In the genomic region with DNA sequence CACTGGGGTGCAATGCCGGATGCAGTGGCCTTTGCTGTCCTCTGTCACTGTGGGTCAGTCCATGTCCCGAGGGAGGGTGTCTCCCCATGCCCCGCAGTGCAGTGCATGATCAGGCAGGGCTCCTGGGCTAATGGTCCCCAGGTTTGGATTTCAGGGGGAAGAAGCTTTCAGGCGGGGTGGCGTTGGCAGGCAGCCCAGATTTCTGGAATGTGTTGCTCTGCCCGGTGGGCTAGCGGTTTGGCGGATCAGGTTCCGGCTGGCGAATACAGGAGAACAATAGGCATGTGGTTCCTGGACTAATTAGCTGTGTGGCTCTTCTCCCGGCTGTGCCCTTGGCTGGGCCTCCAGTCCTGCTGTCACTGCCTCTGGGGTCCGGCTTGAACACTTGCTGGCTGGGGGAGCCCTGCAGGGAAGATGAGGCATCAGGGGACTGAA, we compare ENCODE assay signal across 1 cellular context.
TF ChIP-seq lines count a peak whose summit lies in the region.

No MANE protein-coding gene starts in this region.

TF ChIP-seq in HEK293, 187 proteins besides CTCF, POLR2A, EP300 and RAD21 (continued from another document and continues in another):
- TF ChIP-seq ZNF311 (tag by site-specific recombination; IDR thresholded peaks at IDR 0.05; ENCODE audit: borderline replicate concordance): no peak
- TF ChIP-seq, protein P1, sequence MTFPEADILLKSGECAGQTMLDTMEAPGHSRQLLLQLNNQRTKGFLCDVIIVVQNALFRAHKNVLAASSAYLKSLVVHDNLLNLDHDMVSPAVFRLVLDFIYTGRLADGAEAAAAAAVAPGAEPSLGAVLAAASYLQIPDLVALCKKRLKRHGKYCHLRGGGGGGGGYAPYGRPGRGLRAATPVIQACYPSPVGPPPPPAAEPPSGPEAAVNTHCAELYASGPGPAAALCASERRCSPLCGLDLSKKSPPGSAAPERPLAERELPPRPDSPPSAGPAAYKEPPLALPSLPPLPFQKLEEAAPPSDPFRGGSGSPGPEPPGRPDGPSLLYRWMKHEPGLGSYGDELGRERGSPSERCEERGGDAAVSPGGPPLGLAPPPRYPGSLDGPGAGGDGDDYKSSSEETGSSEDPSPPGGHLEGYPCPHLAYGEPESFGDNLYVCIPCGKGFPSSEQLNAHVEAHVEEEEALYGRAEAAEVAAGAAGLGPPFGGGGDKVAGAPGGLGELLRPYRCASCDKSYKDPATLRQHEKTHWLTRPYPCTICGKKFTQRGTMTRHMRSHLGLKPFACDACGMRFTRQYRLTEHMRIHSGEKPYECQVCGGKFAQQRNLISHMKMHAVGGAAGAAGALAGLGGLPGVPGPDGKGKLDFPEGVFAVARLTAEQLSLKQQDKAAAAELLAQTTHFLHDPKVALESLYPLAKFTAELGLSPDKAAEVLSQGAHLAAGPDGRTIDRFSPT (tag by site-specific recombination; IDR thresholded peaks at IDR 0.05): no peak
- no peak for TF ChIP-seq ZNF433 (tag by site-specific recombination; IDR thresholded peaks at IDR 0.05; ENCODE audit: low read depth)
- TF ChIP-seq KLF16 (tag by site-specific recombination; IDR thresholded peaks at IDR 0.05): no peak
- no peak for TF ChIP-seq KLF10 (tag by site-specific recombination; IDR thresholded peaks at IDR 0.05)
- TF ChIP-seq ZNF792 (tag by site-specific recombination; IDR thresholded peaks at IDR 0.05): no peak
- no peak for TF ChIP-seq ZNF830 (tag by site-specific recombination; IDR thresholded peaks at IDR 0.05; ENCODE audit: low read depth)
- TF ChIP-seq ZNF354C (tag by site-specific recombination; IDR thresholded peaks at IDR 0.05; ENCODE audit: borderline replicate concordance, low read depth): no peak
- TF ChIP-seq, protein P2, sequence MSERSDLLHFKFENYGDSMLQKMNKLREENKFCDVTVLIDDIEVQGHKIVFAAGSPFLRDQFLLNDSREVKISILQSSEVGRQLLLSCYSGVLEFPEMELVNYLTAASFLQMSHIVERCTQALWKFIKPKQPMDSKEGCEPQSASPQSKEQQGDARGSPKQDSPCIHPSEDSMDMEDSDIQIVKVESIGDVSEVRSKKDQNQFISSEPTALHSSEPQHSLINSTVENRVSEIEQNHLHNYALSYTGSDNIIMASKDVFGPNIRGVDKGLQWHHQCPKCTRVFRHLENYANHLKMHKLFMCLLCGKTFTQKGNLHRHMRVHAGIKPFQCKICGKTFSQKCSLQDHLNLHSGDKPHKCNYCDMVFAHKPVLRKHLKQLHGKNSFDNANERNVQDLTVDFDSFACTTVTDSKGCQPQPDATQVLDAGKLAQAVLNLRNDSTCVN (tag by site-specific recombination; optimal IDR thresholded peaks at IDR 0.05): no peak
- TF ChIP-seq, protein P3, sequence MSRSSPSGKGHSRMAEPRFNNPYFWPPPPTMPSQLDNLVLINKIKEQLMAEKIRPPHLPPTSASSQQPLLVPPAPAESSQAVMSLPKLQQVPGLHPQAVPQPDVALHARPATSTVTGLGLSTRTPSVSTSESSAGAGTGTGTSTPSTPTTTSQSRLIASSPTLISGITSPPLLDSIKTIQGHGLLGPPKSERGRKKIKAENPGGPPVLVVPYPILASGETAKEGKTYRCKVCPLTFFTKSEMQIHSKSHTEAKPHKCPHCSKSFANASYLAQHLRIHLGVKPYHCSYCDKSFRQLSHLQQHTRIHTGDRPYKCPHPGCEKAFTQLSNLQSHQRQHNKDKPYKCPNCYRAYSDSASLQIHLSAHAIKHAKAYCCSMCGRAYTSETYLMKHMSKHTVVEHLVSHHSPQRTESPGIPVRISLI (tag by site-specific recombination; IDR thresholded peaks at IDR 0.05): no peak
- TF ChIP-seq ZNF670 (tag by site-specific recombination; IDR thresholded peaks at IDR 0.05; ENCODE audit: low read depth): no peak
- TF ChIP-seq OSR2 (tag by site-specific recombination; IDR thresholded peaks at IDR 0.05): no peak
- TF ChIP-seq REPIN1 (tag by site-specific recombination; IDR thresholded peaks at IDR 0.05; ENCODE audit: low read depth): no peak
- TF ChIP-seq, protein P4, sequence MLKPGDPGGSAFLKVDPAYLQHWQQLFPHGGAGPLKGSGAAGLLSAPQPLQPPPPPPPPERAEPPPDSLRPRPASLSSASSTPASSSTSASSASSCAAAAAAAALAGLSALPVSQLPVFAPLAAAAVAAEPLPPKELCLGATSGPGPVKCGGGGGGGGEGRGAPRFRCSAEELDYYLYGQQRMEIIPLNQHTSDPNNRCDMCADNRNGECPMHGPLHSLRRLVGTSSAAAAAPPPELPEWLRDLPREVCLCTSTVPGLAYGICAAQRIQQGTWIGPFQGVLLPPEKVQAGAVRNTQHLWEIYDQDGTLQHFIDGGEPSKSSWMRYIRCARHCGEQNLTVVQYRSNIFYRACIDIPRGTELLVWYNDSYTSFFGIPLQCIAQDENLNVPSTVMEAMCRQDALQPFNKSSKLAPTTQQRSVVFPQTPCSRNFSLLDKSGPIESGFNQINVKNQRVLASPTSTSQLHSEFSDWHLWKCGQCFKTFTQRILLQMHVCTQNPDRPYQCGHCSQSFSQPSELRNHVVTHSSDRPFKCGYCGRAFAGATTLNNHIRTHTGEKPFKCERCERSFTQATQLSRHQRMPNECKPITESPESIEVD (tag by site-specific recombination; IDR thresholded peaks at IDR 0.05): no peak
- no peak for TF ChIP-seq ZNF114 (tag by site-specific recombination; IDR thresholded peaks at IDR 0.05)
- TF ChIP-seq SP3 (tag by site-specific recombination; IDR thresholded peaks at IDR 0.05): no peak
- no peak for TF ChIP-seq ZNF701 (tag by site-specific recombination; IDR thresholded peaks at IDR 0.05)
- peak; percentile 96 for TF ChIP-seq ZNF341 (tag by site-specific recombination; IDR thresholded peaks at IDR 0.05; ENCODE audit: low read depth)
- peak; percentile 67 for TF ChIP-seq ZNF600 (tag by site-specific recombination; IDR thresholded peaks at IDR 0.05)
- TF ChIP-seq ZFP3 (tag by site-specific recombination; IDR thresholded peaks at IDR 0.05; ENCODE audit: low read depth): no peak
- TF ChIP-seq ZNF112 (tag by site-specific recombination; IDR thresholded peaks at IDR 0.05): no peak
- TF ChIP-seq GLIS2 (tag by site-specific recombination; IDR thresholded peaks at IDR 0.05): peak; percentile 67
- TF ChIP-seq, protein P5, sequence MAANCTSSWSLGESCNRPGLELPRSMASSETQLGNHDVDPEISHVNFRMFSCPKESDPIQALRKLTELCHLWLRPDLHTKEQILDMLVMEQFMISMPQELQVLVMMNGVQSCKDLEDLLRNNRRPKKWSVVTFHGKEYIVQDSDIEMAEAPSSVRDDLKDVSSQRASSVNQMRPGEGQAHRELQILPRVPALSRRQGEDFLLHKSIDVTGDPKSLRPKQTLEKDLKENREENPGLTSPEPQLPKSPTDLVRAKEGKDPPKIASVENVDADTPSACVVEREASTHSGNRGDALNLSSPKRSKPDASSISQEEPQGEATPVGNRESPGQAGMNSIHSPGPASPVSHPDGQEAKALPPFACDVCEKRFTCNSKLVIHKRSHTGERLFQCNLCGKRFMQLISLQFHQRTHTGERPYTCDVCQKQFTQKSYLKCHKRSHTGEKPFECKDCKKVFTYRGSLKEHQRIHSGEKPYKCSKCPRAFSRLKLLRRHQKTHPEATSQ (tag by site-specific recombination; IDR thresholded peaks at IDR 0.05): no peak
- TF ChIP-seq, protein P6, sequence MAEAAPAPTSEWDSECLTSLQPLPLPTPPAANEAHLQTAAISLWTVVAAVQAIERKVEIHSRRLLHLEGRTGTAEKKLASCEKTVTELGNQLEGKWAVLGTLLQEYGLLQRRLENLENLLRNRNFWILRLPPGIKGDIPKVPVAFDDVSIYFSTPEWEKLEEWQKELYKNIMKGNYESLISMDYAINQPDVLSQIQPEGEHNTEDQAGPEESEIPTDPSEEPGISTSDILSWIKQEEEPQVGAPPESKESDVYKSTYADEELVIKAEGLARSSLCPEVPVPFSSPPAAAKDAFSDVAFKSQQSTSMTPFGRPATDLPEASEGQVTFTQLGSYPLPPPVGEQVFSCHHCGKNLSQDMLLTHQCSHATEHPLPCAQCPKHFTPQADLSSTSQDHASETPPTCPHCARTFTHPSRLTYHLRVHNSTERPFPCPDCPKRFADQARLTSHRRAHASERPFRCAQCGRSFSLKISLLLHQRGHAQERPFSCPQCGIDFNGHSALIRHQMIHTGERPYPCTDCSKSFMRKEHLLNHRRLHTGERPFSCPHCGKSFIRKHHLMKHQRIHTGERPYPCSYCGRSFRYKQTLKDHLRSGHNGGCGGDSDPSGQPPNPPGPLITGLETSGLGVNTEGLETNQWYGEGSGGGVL (tag by site-specific recombination; IDR thresholded peaks at IDR 0.05): peak; percentile 69
- TF ChIP-seq ZNF335 (tag by site-specific recombination; conservative IDR thresholded peaks at IDR 0.05): no peak; the same call in 1 of the 2 replicates
- no peak for TF ChIP-seq ZNF555 (tag by site-specific recombination; conservative IDR thresholded peaks at IDR 0.05)
- TF ChIP-seq, protein P7, sequence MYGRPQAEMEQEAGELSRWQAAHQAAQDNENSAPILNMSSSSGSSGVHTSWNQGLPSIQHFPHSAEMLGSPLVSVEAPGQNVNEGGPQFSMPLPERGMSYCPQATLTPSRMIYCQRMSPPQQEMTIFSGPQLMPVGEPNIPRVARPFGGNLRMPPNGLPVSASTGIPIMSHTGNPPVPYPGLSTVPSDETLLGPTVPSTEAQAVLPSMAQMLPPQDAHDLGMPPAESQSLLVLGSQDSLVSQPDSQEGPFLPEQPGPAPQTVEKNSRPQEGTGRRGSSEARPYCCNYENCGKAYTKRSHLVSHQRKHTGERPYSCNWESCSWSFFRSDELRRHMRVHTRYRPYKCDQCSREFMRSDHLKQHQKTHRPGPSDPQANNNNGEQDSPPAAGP (tag by site-specific recombination; IDR thresholded peaks at IDR 0.05): 0 out of 2 replicates have a peak, but pooled peaks have one; percentile 25
- TF ChIP-seq ZXDB (tag by site-specific recombination; IDR thresholded peaks at IDR 0.05): no peak
- TF ChIP-seq, protein P8, sequence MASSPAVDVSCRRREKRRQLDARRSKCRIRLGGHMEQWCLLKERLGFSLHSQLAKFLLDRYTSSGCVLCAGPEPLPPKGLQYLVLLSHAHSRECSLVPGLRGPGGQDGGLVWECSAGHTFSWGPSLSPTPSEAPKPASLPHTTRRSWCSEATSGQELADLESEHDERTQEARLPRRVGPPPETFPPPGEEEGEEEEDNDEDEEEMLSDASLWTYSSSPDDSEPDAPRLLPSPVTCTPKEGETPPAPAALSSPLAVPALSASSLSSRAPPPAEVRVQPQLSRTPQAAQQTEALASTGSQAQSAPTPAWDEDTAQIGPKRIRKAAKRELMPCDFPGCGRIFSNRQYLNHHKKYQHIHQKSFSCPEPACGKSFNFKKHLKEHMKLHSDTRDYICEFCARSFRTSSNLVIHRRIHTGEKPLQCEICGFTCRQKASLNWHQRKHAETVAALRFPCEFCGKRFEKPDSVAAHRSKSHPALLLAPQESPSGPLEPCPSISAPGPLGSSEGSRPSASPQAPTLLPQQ (tag by site-specific recombination; IDR thresholded peaks at IDR 0.05): 0 out of 2 replicates have a peak, but pooled peaks have one; percentile 32
- TF ChIP-seq, protein P9, sequence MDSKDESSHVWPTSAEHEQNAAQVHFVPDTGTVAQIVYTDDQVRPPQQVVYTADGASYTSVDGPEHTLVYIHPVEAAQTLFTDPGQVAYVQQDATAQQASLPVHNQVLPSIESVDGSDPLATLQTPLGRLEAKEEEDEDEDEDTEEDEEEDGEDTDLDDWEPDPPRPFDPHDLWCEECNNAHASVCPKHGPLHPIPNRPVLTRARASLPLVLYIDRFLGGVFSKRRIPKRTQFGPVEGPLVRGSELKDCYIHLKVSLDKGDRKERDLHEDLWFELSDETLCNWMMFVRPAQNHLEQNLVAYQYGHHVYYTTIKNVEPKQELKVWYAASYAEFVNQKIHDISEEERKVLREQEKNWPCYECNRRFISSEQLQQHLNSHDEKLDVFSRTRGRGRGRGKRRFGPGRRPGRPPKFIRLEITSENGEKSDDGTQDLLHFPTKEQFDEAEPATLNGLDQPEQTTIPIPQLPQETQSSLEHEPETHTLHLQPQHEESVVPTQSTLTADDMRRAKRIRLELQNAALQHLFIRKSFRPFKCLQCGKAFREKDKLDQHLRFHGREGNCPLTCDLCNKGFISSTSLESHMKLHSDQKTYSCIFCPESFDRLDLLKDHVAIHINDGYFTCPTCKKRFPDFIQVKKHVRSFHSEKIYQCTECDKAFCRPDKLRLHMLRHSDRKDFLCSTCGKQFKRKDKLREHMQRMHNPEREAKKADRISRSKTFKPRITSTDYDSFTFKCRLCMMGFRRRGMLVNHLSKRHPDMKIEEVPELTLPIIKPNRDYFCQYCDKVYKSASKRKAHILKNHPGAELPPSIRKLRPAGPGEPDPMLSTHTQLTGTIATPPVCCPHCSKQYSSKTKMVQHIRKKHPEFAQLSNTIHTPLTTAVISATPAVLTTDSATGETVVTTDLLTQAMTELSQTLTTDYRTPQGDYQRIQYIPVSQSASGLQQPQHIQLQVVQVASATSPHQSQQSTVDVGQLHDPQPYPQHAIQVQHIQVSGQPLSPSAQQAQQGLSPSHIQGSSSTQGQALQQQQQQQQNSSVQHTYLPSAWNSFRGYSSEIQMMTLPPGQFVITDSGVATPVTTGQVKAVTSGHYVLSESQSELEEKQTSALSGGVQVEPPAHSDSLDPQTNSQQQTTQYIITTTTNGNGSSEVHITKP (tag by site-specific recombination; IDR thresholded peaks at IDR 0.05): peak; percentile 89
- no peak for TF ChIP-seq ZNF621 (tag by site-specific recombination; IDR thresholded peaks at IDR 0.05)
- no peak for TF ChIP-seq KLF7 (tag by site-specific recombination; IDR thresholded peaks at IDR 0.05; ENCODE audit: borderline replicate concordance)
- TF ChIP-seq, protein P10, sequence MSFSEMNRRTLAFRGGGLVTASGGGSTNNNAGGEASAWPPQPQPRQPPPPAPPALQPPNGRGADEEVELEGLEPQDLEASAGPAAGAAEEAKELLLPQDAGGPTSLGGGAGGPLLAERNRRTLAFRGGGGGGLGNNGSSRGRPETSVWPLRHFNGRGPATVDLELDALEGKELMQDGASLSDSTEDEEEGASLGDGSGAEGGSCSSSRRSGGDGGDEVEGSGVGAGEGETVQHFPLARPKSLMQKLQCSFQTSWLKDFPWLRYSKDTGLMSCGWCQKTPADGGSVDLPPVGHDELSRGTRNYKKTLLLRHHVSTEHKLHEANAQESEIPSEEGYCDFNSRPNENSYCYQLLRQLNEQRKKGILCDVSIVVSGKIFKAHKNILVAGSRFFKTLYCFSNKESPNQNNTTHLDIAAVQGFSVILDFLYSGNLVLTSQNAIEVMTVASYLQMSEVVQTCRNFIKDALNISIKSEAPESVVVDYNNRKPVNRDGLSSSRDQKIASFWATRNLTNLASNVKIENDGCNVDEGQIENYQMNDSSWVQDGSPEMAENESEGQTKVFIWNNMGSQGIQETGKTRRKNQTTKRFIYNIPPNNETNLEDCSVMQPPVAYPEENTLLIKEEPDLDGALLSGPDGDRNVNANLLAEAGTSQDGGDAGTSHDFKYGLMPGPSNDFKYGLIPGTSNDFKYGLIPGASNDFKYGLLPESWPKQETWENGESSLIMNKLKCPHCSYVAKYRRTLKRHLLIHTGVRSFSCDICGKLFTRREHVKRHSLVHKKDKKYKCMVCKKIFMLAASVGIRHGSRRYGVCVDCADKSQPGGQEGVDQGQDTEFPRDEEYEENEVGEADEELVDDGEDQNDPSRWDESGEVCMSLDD (tag by site-specific recombination; IDR thresholded peaks at IDR 0.05): no peak
- TF ChIP-seq ZNF302 (tag by site-specific recombination; IDR thresholded peaks at IDR 0.05; ENCODE audit: low read depth): no peak
- TF ChIP-seq ZNF426 (tag by site-specific recombination; IDR thresholded peaks at IDR 0.05): no peak
- TF ChIP-seq TRIM28 (IDR thresholded peaks at IDR 0.05; ENCODE audit: borderline replicate concordance, low read length): no peak
- TF ChIP-seq EGR2 (tag by site-specific recombination; IDR thresholded peaks at IDR 0.05; ENCODE audit: low read depth): no peak
